14 cellular contexts compared by ENCODE assay signal in genomic region chr9:84322830-84323229, GRCh38.
A peak's percentile ranks its signal among the peaks of the same experiment; 100 is the strongest.
DNase-seq lines count a peak whose midpoint lies in the region.
"Had no signal": no experiment of that assay in that cellular context is flagged by ENCODE, and none has a peak within 500 bp of the region (broad histone marks: within the 10 kb centered on the region; RNA-seq: fewer than 3 reads in every experiment).

No MANE protein-coding gene starts in this region.

- DNase-seq in 8988T = peak; percentile 29
- peak; percentile 64 for DNase-seq in HS-27A (ENCODE audit: low read depth)
- peak; percentile 59 for DNase-seq in amniotic stem cell (lab: John Stamatoyannopoulos, UW)
- DNase-seq in fibroblast of the conjunctiva (ENCODE audit: low read depth) = peak; percentile 34
- no peak for DNase-seq in Ammon's horn (ENCODE audit: low spot score)
- no peak for DNase-seq in NCI-H526 treated with DMSO at 0.1 percent for 48 hours (lab: John Stamatoyannopoulos, UW)
- no peak for DNase-seq in NCI-H1436 (lab: John Stamatoyannopoulos, UW)
- no peak for DNase-seq in activated T-cell treated with anti-CD3 and anti-CD28 coated beads, Interleukin-2, amount 50 U/mL, for 1 hour
- DNase-seq: activated CD4-positive, alpha-beta T cell treated with anti-CD3 and anti-CD28 coated beads, Interleukin-2, amount 50 U/mL, for 1 hour; Caco-2; lower lobe of right lung; MM.1S; naive thymus-derived CD8-positive, alpha-beta T cell; NCI-H2107 had no signal

Comparison
In these comparisons a context has a peak if more than half of its experiments do, and no peak if none do; other contexts are left out.
1. DNase-seq: peak in 8988T (single experiment), HS-27A (single experiment), amniotic stem cell (single experiment) and fibroblast of the conjunctiva (single experiment); none in Ammon's horn (single experiment), NCI-H526 treated with DMSO at 0.1 percent for 48 hours (single experiment), NCI-H1436 (single experiment) and activated T-cell treated with anti-CD3 and anti-CD28 coated beads, Interleukin-2, amount 50 U/mL, for 1 hour (single experiment).